ENCODE assay signal across 7 cellular contexts in genomic region chr12:6936642-6937480, GRCh38. TPM values are rescaled to one million over a fixed set of nuclear protein-coding genes. Genes with fewer than 3 reads are reported as not detected.
DNase-seq lines count a peak whose midpoint lies in the region; ATAC-seq and TF ChIP-seq lines count a peak whose summit lies in the region.
"Had no signal": no experiment of that assay in that cellular context is flagged by ENCODE, and none has a peak within 500 bp of the region (broad histone marks: within the 10 kb centered on the region; RNA-seq: fewer than 3 reads in every experiment).

No MANE protein-coding gene starts in this region.

- peak overlapping the region; percentile 93 to 94 for H3K27ac ChIP-seq in left lung
- peak overlapping the region; percentile 43 to 53 for H3K27ac ChIP-seq in aorta (ENCODE audit: low read depth in 1 of 2, low read length in 2 of 2)

- H3K4me1 ChIP-seq in left lung (peaks cover 21 to 62% of the 10 kb centered on the region in 2 donors), aorta (ENCODE audit: control insufficient read depth in 1 of 2, insufficient read depth in 2 of 2, low read length in 2 of 2) (no peaks in the 10 kb centered on the region)

- H3K27me3 ChIP-seq in left lung (no peaks in the 10 kb centered on the region), aorta (ENCODE audit: control insufficient read depth in 1 of 2, insufficient read depth in 2 of 2, low read length in 1 of 2) (no peaks in the 10 kb centered on the region)

- peaks cover 0 to 67% of the 10 kb centered on the region in 2 donors for H3K36me3 ChIP-seq in left lung
- peaks cover 3 to 8% of the 10 kb centered on the region in 2 donors for H3K36me3 ChIP-seq in aorta (ENCODE audit: control insufficient read depth in 1 of 2, insufficient read depth in 2 of 2, low read length in 1 of 2)

- 18 to 26% methylated on average over 33 to 36 of the region's 36 CpGs for WGBS in aorta, 2 donors

- peak overlapping the region; percentile 90 for H3K4me3 Mint-ChIP-seq in activated T-cell treated with anti-CD3 and anti-CD28 coated beads, Interleukin-2, amount 50 U/mL, for 24 hours

- H3K36me3 Mint-ChIP-seq in activated T-cell treated with anti-CD3 and anti-CD28 coated beads, Interleukin-2, amount 50 U/mL, for 24 hours (ENCODE audit: low read depth), result peaks cover 81% of the 10 kb centered on the region

- peak; percentile 9 for ATAC-seq in left lung
- peak; percentile 22 for ATAC-seq in aorta (ENCODE audit: low FRiP score)

- no peaks in the 10 kb centered on the region for H3K27me3 Mint-ChIP-seq in activated T-cell treated with anti-CD3 and anti-CD28 coated beads, Interleukin-2, amount 50 U/mL, for 24 hours

- H3K27ac Mint-ChIP-seq in activated T-cell treated with anti-CD3 and anti-CD28 coated beads, Interleukin-2, amount 50 U/mL, for 24 hours, result peak overlapping the region; percentile 98

- H3K4me1 Mint-ChIP-seq in activated T-cell treated with anti-CD3 and anti-CD28 coated beads, Interleukin-2, amount 50 U/mL, for 24 hours (ENCODE audit: low read depth), result peaks cover 63% of the 10 kb centered on the region

- peak; percentile 85 for DNase-seq in activated CD8-positive, alpha-beta memory T cell treated with anti-CD3 and anti-CD28 coated beads for 24 hours
- DNase-seq in activated CD8-positive, alpha-beta memory T cell treated with anti-CD3 and anti-CD28 coated beads, Interleukin-2, amount 50 U/mL, for 48 hours, result no peak
- peak; percentile 79 for DNase-seq in activated T-cell treated with anti-CD3 and anti-CD28 coated beads, Interleukin-2, amount 50 U/mL, for 24 hours
- DNase-seq in left lung (peak in 1 of 2 donors; percentile 83), aorta (no peak), T-helper 9 cell (no peak)

- H3K9me3 Mint-ChIP-seq in activated T-cell treated with anti-CD3 and anti-CD28 coated beads, Interleukin-2, amount 50 U/mL, for 24 hours, result no peaks in the 10 kb centered on the region

- intact Hi-C loops in left lung (cut with DNase I) (no loop called here), aorta (cut with DNase I) (no loop called here)

- H3K4me3 ChIP-seq in left lung (peak overlapping the region; percentile 56 to 63), aorta (ENCODE audit: low read length in 2 of 2) (peak overlapping the region; percentile 8 to 49)

- no peak for TF ChIP-seq CTCF in left lung (IDR thresholded peaks at IDR 0.05)

- no peaks in the 10 kb centered on the region for H3K9me3 ChIP-seq in left lung
- no peaks in the 10 kb centered on the region for H3K9me3 ChIP-seq in aorta (ENCODE audit: control insufficient read depth, low read length)

RNA-seq across cellular contexts. Expression of gene RNU7-1, which starts 6.8 kb away (rescaled TPM):
- not detected for total RNA-seq in left lung
- not detected for total RNA-seq in aorta
- not detected for polyA plus RNA-seq in aorta
- total RNA-seq: pulmonary artery endothelial cell had no signal

RNA-seq across cellular contexts. Expression of gene C12orf57, which starts 7.0 kb away (rescaled TPM):
- total RNA-seq in left lung (100 to 1,000 TPM; 159 to 194 TPM), aorta (100 to 1,000 TPM; 197 to 233 TPM)
- 1,000 to 10,000 TPM in 1 of 2 donors, 100 to 1,000 TPM in 1; 849 to 1,017 TPM for polyA plus RNA-seq in aorta

RNA-seq across cellular contexts. Expression of gene ATN1, which starts 9.1 kb away (rescaled TPM):
- total RNA-seq in left lung (100 to 1,000 TPM in 1 of 2 donors, 10 to 100 TPM in 1; 96.9 to 107 TPM), aorta (100 to 1,000 TPM; 138 to 146 TPM)
- 100 to 1,000 TPM in 1 of 2 donors, 10 to 100 TPM in 1; 22.7 to 149 TPM for polyA plus RNA-seq in aorta

RNA-seq across cellular contexts. Expression of gene PTPN6, which starts 14.3 kb away (rescaled TPM):
- total RNA-seq in left lung (100 to 1,000 TPM in 1 of 2 donors, 10 to 100 TPM in 1; 74.6 to 145 TPM), aorta (10 to 100 TPM; 29.8 to 42.3 TPM)
- 10 to 100 TPM; 10.1 to 25.7 TPM for polyA plus RNA-seq in aorta

RNA-seq across cellular contexts. Expression of gene ENO2, which starts 22.5 kb away (rescaled TPM):
- 10 to 100 TPM; 42.3 to 50.0 TPM for total RNA-seq in left lung
- 10 to 100 TPM; 59.0 to 79.5 TPM for total RNA-seq in aorta
- 100 to 1,000 TPM in 1 of 2 donors, 10 to 100 TPM in 1; 14.7 to 116 TPM for polyA plus RNA-seq in aorta

Comparison
In these comparisons a context has a peak if more than half of its experiments do, and no peak if none do; other contexts are left out.
1. DNase-seq: peak in activated CD8-positive, alpha-beta memory T cell treated with anti-CD3 and anti-CD28 coated beads for 24 hours (single experiment) and activated T-cell treated with anti-CD3 and anti-CD28 coated beads, Interleukin-2, amount 50 U/mL, for 24 hours (single experiment); none in activated CD8-positive, alpha-beta memory T cell treated with anti-CD3 and anti-CD28 coated beads, Interleukin-2, amount 50 U/mL, for 48 hours (single experiment), aorta (0 of 2) and T-helper 9 cell (single experiment).